In the genomic region with DNA sequence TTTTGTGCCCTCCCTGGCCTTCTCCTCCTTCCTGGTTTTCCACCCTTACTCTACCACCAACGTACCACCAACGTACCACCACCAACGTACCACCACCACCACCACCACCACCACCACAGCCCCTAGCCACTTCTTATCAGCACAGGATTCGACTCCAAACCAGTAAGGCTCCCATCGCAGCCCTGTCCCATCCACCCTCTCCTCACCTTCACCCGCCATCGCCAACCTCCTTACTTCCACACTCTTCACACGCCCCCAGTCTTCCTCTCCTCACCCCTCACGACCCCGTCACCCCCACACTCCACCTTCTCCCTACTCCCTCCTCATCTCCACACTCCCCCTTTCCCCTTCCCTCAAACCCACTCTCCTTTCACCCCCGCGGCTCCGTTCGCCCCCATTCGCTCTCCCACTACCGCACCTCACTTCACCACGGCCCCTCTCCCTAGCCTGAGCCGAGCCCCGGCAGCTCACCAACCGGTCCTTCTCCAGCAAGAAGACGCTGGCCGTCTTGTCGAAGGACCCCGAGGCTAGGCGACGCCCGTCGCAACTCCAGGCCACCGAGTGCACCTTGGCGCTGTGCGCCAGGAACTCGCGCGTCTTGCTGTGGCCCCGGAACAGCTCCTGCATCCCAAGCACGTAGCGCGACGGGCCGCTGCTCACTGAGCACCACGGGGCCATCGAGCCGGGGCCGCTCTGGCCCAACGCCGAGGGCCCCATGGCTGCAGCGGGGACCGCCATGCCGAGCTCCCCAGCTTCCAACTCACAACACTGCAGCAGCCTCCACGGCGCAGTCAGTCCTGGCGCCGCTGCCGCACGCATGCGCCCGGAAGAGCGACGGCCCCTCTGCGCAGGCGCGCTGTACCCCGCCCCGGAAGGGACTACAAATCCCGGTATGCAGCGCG, we compare ENCODE assay signal across 1 cellular context.
TF ChIP-seq lines count a peak whose summit lies in the region.

A gene with protein sequence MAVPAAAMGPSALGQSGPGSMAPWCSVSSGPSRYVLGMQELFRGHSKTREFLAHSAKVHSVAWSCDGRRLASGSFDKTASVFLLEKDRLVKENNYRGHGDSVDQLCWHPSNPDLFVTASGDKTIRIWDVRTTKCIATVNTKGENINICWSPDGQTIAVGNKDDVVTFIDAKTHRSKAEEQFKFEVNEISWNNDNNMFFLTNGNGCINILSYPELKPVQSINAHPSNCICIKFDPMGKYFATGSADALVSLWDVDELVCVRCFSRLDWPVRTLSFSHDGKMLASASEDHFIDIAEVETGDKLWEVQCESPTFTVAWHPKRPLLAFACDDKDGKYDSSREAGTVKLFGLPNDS (minus strand): TSS at position 845 of the 902 bp plus-strand sequence. CDS start 107 bp downstream, at position 738.

TF ChIP-seq in H1, 55 proteins besides CTCF, POLR2A, EP300 and RAD21:
- TF ChIP-seq TAF1 (IDR thresholded peaks at IDR 0.05; ENCODE audit: low read depth, low read length): peak; percentile 61
- TF ChIP-seq TBP (IDR thresholded peaks at IDR 0.05; ENCODE audit: low read depth, low read length): 0 out of 2 replicates have a peak, but pooled peaks have one; percentile 22
- peak; percentile 47 for TF ChIP-seq POLR2AphosphoS5 (IDR thresholded peaks at IDR 0.05; ENCODE audit: low read depth, low read length)
- TF ChIP-seq NRF1 (IDR thresholded peaks at IDR 0.05; ENCODE audit: low read depth, low read length): peak; percentile 56
- peak; percentile 52; the same call in 1 of the 2 replicates for TF ChIP-seq PHF8 (conservative IDR thresholded peaks at IDR 0.05; ENCODE audit: low read depth, low read length)
- peak; percentile 26 for TF ChIP-seq KDM4A (IDR thresholded peaks at IDR 0.05; ENCODE audit: low read depth, low read length, severe bottlenecking)
